ENCODE assay signal across 10 cellular contexts in the genomic region with DNA sequence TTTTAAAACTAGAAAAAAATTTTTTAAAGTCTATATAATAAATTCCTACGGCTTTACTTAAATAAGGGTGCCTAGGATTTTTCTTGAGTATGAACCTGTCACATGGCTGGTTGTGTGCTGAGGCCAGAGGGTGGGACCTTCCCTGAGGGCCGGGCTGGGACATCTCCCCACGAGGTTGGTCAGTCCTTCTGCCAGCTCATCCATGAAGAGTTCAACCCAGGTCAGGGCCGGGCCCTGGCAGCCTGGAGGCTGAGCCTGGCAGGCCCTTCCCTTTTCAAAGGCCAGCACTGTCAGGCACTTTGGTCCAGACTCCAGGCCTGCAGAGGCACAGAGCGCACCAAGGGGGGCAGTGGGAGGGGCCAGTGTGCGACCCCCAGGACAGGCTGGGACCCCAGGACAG. TPM values are rescaled to one million over a fixed set of nuclear protein-coding genes. Genes with fewer than 3 reads are reported as not detected.
DNase-seq lines count a peak whose midpoint lies in the region; ATAC-seq, FAIRE-seq and TF ChIP-seq lines count a peak whose summit lies in the region.
"Had no signal": no experiment of that assay in that cellular context is flagged by ENCODE, and none has a peak within 500 bp of the region (broad histone marks: within the 10 kb centered on the region; RNA-seq: fewer than 3 reads in every experiment).

No MANE protein-coding gene starts in this region.

- H3K36me3 ChIP-seq in adipocyte (ENCODE audit: control insufficient read depth, insufficient read depth, low read length, severe bottlenecking) (no peaks in the 10 kb centered on the region), kidney (ENCODE audit: control insufficient read depth in 1 of 2, insufficient read depth in 2 of 2, low read length in 2 of 2) (no peaks in the 10 kb centered on the region), upper lobe of left lung (no peaks in the 10 kb centered on the region)

- H3K9me3 ChIP-seq in adipocyte (ENCODE audit: control insufficient read depth, low read length): no peaks in the 10 kb centered on the region
- H3K9me3 ChIP-seq in kidney (ENCODE audit: control insufficient read depth in 1 of 2, low read length in 2 of 2): no peaks in the 10 kb centered on the region
- no peaks in the 10 kb centered on the region for H3K9me3 ChIP-seq in upper lobe of left lung

- no peaks in the 10 kb centered on the region for H3K27me3 ChIP-seq in adipocyte (replicated peaks; ENCODE audit: control insufficient read depth, insufficient read depth, low read length)
- no peaks in the 10 kb centered on the region for H3K27me3 ChIP-seq in upper lobe of left lung

- H3K4me3 ChIP-seq in adipocyte (ENCODE audit: low read length) (no peak overlapping the region), kidney (ENCODE audit: low read length in 2 of 2) (no peak overlapping the region), upper lobe of left lung (no peak overlapping the region)

- H3K4me1 Mint-ChIP-seq in stimulated activated naive CD8-positive, alpha-beta T cell treated with anti-CD3 and anti-CD28 coated beads, Interleukin-15, amount 100 ng/mL, for 72 hours: no peaks in the 10 kb centered on the region
- H3K4me1 Mint-ChIP-seq: T-helper 17 cell had no signal

- DNase-seq in DMS 273 (lab: John Stamatoyannopoulos, UW; ENCODE audit: unreplicated experiment) (peak; percentile 40), DMS 273 treated with DMSO at 0.1 percent for 48 hours (lab: John Stamatoyannopoulos, UW) (no peak), adipocyte (ENCODE audit: low read depth) (peak; percentile 24), kidney (peak; percentile 93), upper lobe of left lung (peak; percentile 73 to 86)
- no peak for DNase-seq in stimulated activated CD4-positive, alpha-beta T cell treated with anti-CD3 and anti-CD28 coated beads, Interleukin-2, amount 100 ng/mL, for 48 hours
- DNase-seq in stimulated activated naive CD8-positive, alpha-beta T cell treated with anti-CD3 and anti-CD28 coated beads, Interleukin-15, amount 100 ng/mL, for 72 hours: no peak
- DNase-seq: T-helper 17 cell had no signal

- peak; percentile 70 for FAIRE-seq in kidney (lab: Jason Lieb, UNC)

- H3K27me3 Mint-ChIP-seq in stimulated activated naive CD8-positive, alpha-beta T cell treated with anti-CD3 and anti-CD28 coated beads, Interleukin-15, amount 100 ng/mL, for 72 hours: no peaks in the 10 kb centered on the region

- WGBS in upper lobe of left lung, 2 donors: 38 to 46% methylated on average over 3 to 4 of the region's 6 CpGs

- TF ChIP-seq EP300 in upper lobe of left lung (IDR thresholded peaks at IDR 0.05): no peak

- H3K4me1 ChIP-seq in adipocyte (ENCODE audit: control insufficient read depth, insufficient read depth, low read length): peaks cover 15% of the 10 kb centered on the region
- no peaks in the 10 kb centered on the region for H3K4me1 ChIP-seq in kidney (ENCODE audit: control insufficient read depth in 1 of 2, insufficient read depth in 1 of 2, low read depth in 1 of 2, low read length in 2 of 2)
- peaks cover 0 to 3% (median 0%) of the 10 kb centered on the region in 4 donors for H3K4me1 ChIP-seq in upper lobe of left lung

- ATAC-seq in upper lobe of left lung (ENCODE audit: low FRiP score in 2 of 2) (peak; percentile 81 to 93), GM21576 (IDR thresholded peaks at IDR 0.05; ENCODE audit: unreplicated experiment) (no peak)
- no peak for ATAC-seq in stimulated activated naive CD8-positive, alpha-beta T cell treated with anti-CD3 and anti-CD28 coated beads, Interleukin-15, amount 100 ng/mL, for 72 hours
- ATAC-seq: T-helper 17 cell had no signal

- no peak for TF ChIP-seq POLR2A in upper lobe of left lung (IDR thresholded peaks at IDR 0.05)

- H3K27ac Mint-ChIP-seq in stimulated activated naive CD8-positive, alpha-beta T cell treated with anti-CD3 and anti-CD28 coated beads, Interleukin-15, amount 100 ng/mL, for 72 hours: peak overlapping the region in 1 of 2 donors; percentile 14
- H3K27ac Mint-ChIP-seq: T-helper 17 cell had no signal

- peak overlapping the region in 1 of 2 donors; percentile 57 for H3K27ac ChIP-seq in kidney (ENCODE audit: low read depth in 2 of 2, low read length in 2 of 2)
- no peak overlapping the region for H3K27ac ChIP-seq in upper lobe of left lung
- H3K27ac ChIP-seq: 22Rv1 had no signal

- intact Hi-C loops in kidney (cut with DNase I): no loop called here

- H3K9ac ChIP-seq in adipocyte (ENCODE audit: low read length) (no peak overlapping the region), kidney (ENCODE audit: low read length in 2 of 2) (no peak overlapping the region)

- H3K9me3 Mint-ChIP-seq in stimulated activated naive CD8-positive, alpha-beta T cell treated with anti-CD3 and anti-CD28 coated beads, Interleukin-15, amount 100 ng/mL, for 72 hours: no peaks in the 10 kb centered on the region

- TF ChIP-seq CTCF in kidney (IDR thresholded peaks at IDR 0.05; ENCODE audit: borderline replicate concordance, extremely low read depth, insufficient read depth) (no peak), upper lobe of left lung (IDR thresholded peaks at IDR 0.05) (no peak)

- H3K4me3 Mint-ChIP-seq in stimulated activated naive CD8-positive, alpha-beta T cell treated with anti-CD3 and anti-CD28 coated beads, Interleukin-15, amount 100 ng/mL, for 72 hours: no peak overlapping the region
- H3K4me3 Mint-ChIP-seq: T-helper 17 cell had no signal

RNA-seq across cellular contexts. Expression of a gene that starts 31.8 kb away (rescaled TPM):
- total RNA-seq in kidney (301 TPM), upper lobe of left lung (100 to 1,000 TPM in 4 of 6 donors, 10 to 100 TPM in 2; 51.2 to 542 (median 229) TPM)
- polyA plus RNA-seq in kidney (ENCODE audit: insufficient read depth, low read depth, low replicate concordance): 42.9 TPM

Comparison
In these comparisons a context has a peak if more than half of its experiments do, and no peak if none do; other contexts are left out.
1. DNase-seq: peak in DMS 273 (single experiment), adipocyte (single experiment), kidney (single experiment) and upper lobe of left lung (2 of 2); none in DMS 273 treated with DMSO at 0.1 percent for 48 hours (single experiment), stimulated activated CD4-positive, alpha-beta T cell treated with anti-CD3 and anti-CD28 coated beads, Interleukin-2, amount 100 ng/mL, for 48 hours (0 of 2) and stimulated activated naive CD8-positive, alpha-beta T cell treated with anti-CD3 and anti-CD28 coated beads, Interleukin-15, amount 100 ng/mL, for 72 hours (0 of 2).
2. ATAC-seq: peak in upper lobe of left lung (2 of 2); none in stimulated activated naive CD8-positive, alpha-beta T cell treated with anti-CD3 and anti-CD28 coated beads, Interleukin-15, amount 100 ng/mL, for 72 hours (single experiment) and GM21576 (single experiment).